ENCODE assay signal across 5 cellular contexts in genomic region chr10:26398353-26398752, GRCh38. TPM values are rescaled to one million over a fixed set of nuclear protein-coding genes. Genes with fewer than 3 reads are reported as not detected.
DNase-seq lines count a peak whose midpoint lies in the region; ATAC-seq, FAIRE-seq and TF ChIP-seq lines count a peak whose summit lies in the region.
"Not testable (repeated sequence)": the region's sequence is repeated elsewhere in the genome, so short reads cannot be mapped to it uniquely, and the experiment has no call there.
"Had no signal": no experiment of that assay in that cellular context is flagged by ENCODE, and none has a peak within 500 bp of the region (broad histone marks: within the 10 kb centered on the region; RNA-seq: fewer than 3 reads in every experiment).

No MANE protein-coding gene starts in this region.

- H3K27ac ChIP-seq in HEK293 (ENCODE audit: extremely low read depth, low read depth, low read length); K562 (ENCODE audit: extremely low read depth, low read depth, low read length): not testable (repeated sequence)

- in situ Hi-C loops in K562 (cut with MboI): not testable (repeated sequence)

- not testable (repeated sequence) for BruUV-seq in K562 (replicated peaks; lab: Mats Ljungman, UMichigan)

- not testable (repeated sequence) for H3K4me2 ChIP-seq in K562 (ENCODE audit: insufficient read depth, low read length)

- TF ChIP-seq POLR2A in K562 (conservative IDR thresholded peaks at IDR 0.05): not testable (repeated sequence)

- not testable (repeated sequence) for H3K36me3 ChIP-seq in HEK293 (ENCODE audit: control insufficient read depth in 2 of 2, insufficient read depth in 1 of 2, low read length in 2 of 2); K562 (ENCODE audit: control insufficient read depth, insufficient read depth, low read length)

- H4K20me1 ChIP-seq in K562 (replicated peaks; ENCODE audit: control insufficient read depth, insufficient read depth, low read length): not testable (repeated sequence)

- H3K4me3 ChIP-seq in HEK293 (ENCODE audit: low read depth, low read length); K562: not testable (repeated sequence)

- not testable (repeated sequence) for TF ChIP-seq RAD21 in K562 (CRISPR knock-in tag; conservative IDR thresholded peaks at IDR 0.05 in 1 of 2, IDR thresholded peaks at IDR 0.05 in 1 of 2)

- FAIRE-seq in K562 (lab: Jason Lieb, UNC): not testable (repeated sequence)

- TF ChIP-seq EP300 in K562 (IDR thresholded peaks at IDR 0.05; ENCODE audit: low read length): not testable (repeated sequence)

- not testable (repeated sequence) for DNase-seq in K562 (ENCODE audit: extremely low read depth in 1 of 4, low spot score in 3 of 4)

- H3K27me3 ChIP-seq in K562 (ENCODE audit: control insufficient read depth in 2 of 2, insufficient read depth in 2 of 2, low read length in 2 of 2): not testable (repeated sequence)

- not testable (repeated sequence) for H2AFZ ChIP-seq in K562 (ENCODE audit: low read depth, low read length)

- 4% methylated on average over 2 of the region's 2 CpGs for WGBS in K562 (ENCODE audit: insufficient coverage, low coverage, missing lambda C conversion rate)

- H3K4me1 ChIP-seq in HEK293 (ENCODE audit: control insufficient read depth, insufficient read depth, low read length); K562 (replicated peaks in 1 of 2; ENCODE audit: control insufficient read depth in 2 of 2, insufficient read depth in 2 of 2, low read length in 2 of 2): not testable (repeated sequence)

- ATAC-seq in K562: not testable (repeated sequence)

- CTCF ChIA-PET in HEK293 (lab: Yijun Ruan, JAX); K562 (lab: Yijun Ruan, JAX; ENCODE audit: low intra/inter-chr PET ratio): not testable (repeated sequence)

- not testable (repeated sequence) for H3K9ac ChIP-seq in K562 (ENCODE audit: insufficient read depth in 1 of 2, low read depth in 2 of 2, low read length in 2 of 2)

- intact Hi-C loops in K562 (cut with micrococcal nuclease): not testable (repeated sequence)

- POLR2A ChIA-PET in HEK293 (lab: Yijun Ruan, JAX); K562 (lab: Yijun Ruan, JAX): not testable (repeated sequence)

- not testable (repeated sequence) for H3K79me2 ChIP-seq in K562 (ENCODE audit: control insufficient read depth, insufficient read depth, low read length)

- not testable (repeated sequence) for H3K9me1 ChIP-seq in K562 (ENCODE audit: control insufficient read depth, insufficient read depth, low read length)

- not testable (repeated sequence) for TF ChIP-seq CTCF in HEK293 (tag by site-specific recombination; IDR thresholded peaks at IDR 0.05); K562 (IDR thresholded peaks at IDR 0.05 in 2 of 3, conservative IDR thresholded peaks at IDR 0.05 in 1 of 3; ENCODE audit: insufficient read depth in 2 of 3, low read depth in 1 of 3, low read length in 3 of 3)

- not testable (repeated sequence) for H3K9me3 ChIP-seq in HEK293 (ENCODE audit: control insufficient read depth, insufficient read depth, low read depth, low read length); K562 (replicated peaks; ENCODE audit: control insufficient read depth, insufficient read depth, low read depth, low read length)

TF ChIP-seq in HEK293, 187 proteins besides CTCF, POLR2A, EP300 and RAD21:
- TF ChIP-seq ZNF280D (tag by site-specific recombination; IDR thresholded peaks at IDR 0.05): 0 out of 2 replicates have a peak, but pooled peaks have one; percentile 25
- TF ChIP-seq ZNF146 (tag by site-specific recombination; IDR thresholded peaks at IDR 0.05): peak; percentile 56; the same call in 1 of the 2 replicates

TF ChIP-seq in K562, 482 proteins besides CTCF, POLR2A, EP300 and RAD21:
- TF ChIP-seq ZNF146 (CRISPR knock-in tag; IDR thresholded peaks at IDR 0.05; ENCODE audit: unreplicated experiment): peak; percentile 66

RNA-seq across cellular contexts. Expression of gene APBB1IP, which starts 39.8 kb away (rescaled TPM):
- not detected in 2 replicates for total RNA-seq in K562 (2011; cell fraction: chromatin; rRNA removed; ENCODE audit: low replicate concordance)
- total RNA-seq in K562 (2011; cell fraction: nucleolus; rRNA removed): not detected in 2 replicates
- total RNA-seq in K562 (2011; cell fraction: nucleoplasm; rRNA removed): not detected in 2 replicates
- total RNA-seq in K562 (2014; rRNA removed) (0.09 TPM in 1 of 2 replicates, not detected in the other), K562 (2014; rRNA removed; fragmentation: Illumina TruSeq; extraction: Trizol) (not detected in 2 replicates), K562 (2015; rRNA removed; fragmentation: Illumina TruSeq; extraction: Trizol) (0.04 TPM in 1 of 2 replicates, not detected in the other), K562 (2021) (0.11 and 0.22 TPM in 2 replicates)
- polyA plus RNA-seq in K562 (2011; rRNA removed) (0.06 TPM in 1 of 2 replicates, not detected in the other), K562 (2014; fragmentation: Illumina TruSeq; extraction: Trizol) (0.06 TPM in 1 of 2 replicates, not detected in the other), K562 (2014; fragmentation: Nextera tagmentation; extraction: Ambion mirVana) (not detected), K562 (2014; rRNA removed) (0.03 TPM in 1 of 2 replicates, not detected in the other)
- polyA plus RNA-seq in K562 (2011; cell fraction: cytosol; rRNA removed): not detected in 2 replicates
- polyA plus RNA-seq in K562 (2011; cell fraction: nucleus; rRNA removed): not detected in 2 replicates
- 0.03 and 0.12 TPM in 2 replicates for polyA plus RNA-seq in K562 (2012)
- polyA minus RNA-seq in K562 (2011; rRNA and poly(A)+ RNA removed): not detected in 2 replicates
- not detected in 2 replicates for polyA minus RNA-seq in K562 (2011; cell fraction: cytosol; rRNA and poly(A)+ RNA removed)
- not detected in 2 replicates for polyA minus RNA-seq in K562 (2011; cell fraction: nucleus; rRNA and poly(A)+ RNA removed)
- total RNA-seq: A172, A673, Daoy had no signal
